Comparison of ENCODE assay signal across 20 cellular contexts in genomic region chr12:24307153-24307552, GRCh38.
"Had no signal": no experiment of that assay in that cellular context is flagged by ENCODE, and none has a peak within 500 bp of the region (broad histone marks: within the 10 kb centered on the region; RNA-seq: fewer than 3 reads in every experiment).

No MANE protein-coding gene starts in this region.

- H3K4me3 ChIP-seq: K562 had no signal

- H3K27ac ChIP-seq: RWPE1 had no signal

- DNase-seq: NCI-H1092, NCI-H1105 treated with DMSO at 0.1 percent for 48 hours, NCI-H1417 treated with DMSO at 0.1 percent for 48 hours, NCI-H146, NCI-H1694 treated with DMSO at 0.1 percent for 48 hours, NCI-H1930, NCI-H2081, NCI-H2107, NCI-H226, NCI-H446, NCI-H510A, NCI-H524 treated with DMSO at 0.1 percent for 48 hours, NCI-H69, NCI-H774, PC-3, SHP77 had no signal

- ATAC-seq: K562, Panc1, PC-3, SK-N-SH treated with all-trans-retinoic acid at 6 μM for 48 hours had no signal
